In genomic region chr19:848457-848921, GRCh38 we compare ENCODE assay signal across 1 cellular context.
TF ChIP-seq lines count a peak whose summit lies in the region.

No MANE protein-coding gene starts in this region.

TF ChIP-seq in A549, 52 proteins besides CTCF, POLR2A, EP300 and RAD21 (continued from another document):
- no peak for TF ChIP-seq MAZ (IDR thresholded peaks at IDR 0.05; ENCODE audit: borderline replicate concordance, low read depth, low read length)
